ENCODE assay signal across 10 cellular contexts in genomic region chr15:38068600-38068999, GRCh38.
DNase-seq lines count a peak whose midpoint lies in the region; ATAC-seq, FAIRE-seq and TF ChIP-seq lines count a peak whose summit lies in the region.
"Had no signal": no experiment of that assay in that cellular context is flagged by ENCODE, and none has a peak within 500 bp of the region (broad histone marks: within the 10 kb centered on the region; RNA-seq: fewer than 3 reads in every experiment).

No MANE protein-coding gene starts in this region.

- no peaks in the 10 kb centered on the region for H3K9me3 Mint-ChIP-seq in activated CD8-positive, alpha-beta memory T cell treated with anti-CD3 and anti-CD28 coated beads, Interleukin-2, amount 10 ng/mL, durations not matched to agents 7 days and 5 days (ENCODE audit: low read depth)

- H3K9me3 ChIP-seq in adipocyte (ENCODE audit: control insufficient read depth, low read length) = no peaks in the 10 kb centered on the region
- H3K9me3 ChIP-seq in kidney (ENCODE audit: control insufficient read depth in 1 of 2, low read length in 2 of 2) = no peaks in the 10 kb centered on the region
- H3K9me3 ChIP-seq in skeletal muscle tissue (ENCODE audit: control insufficient read depth in 3 of 3, low read length in 3 of 3) = no peaks in the 10 kb centered on the region

- H3K27ac ChIP-seq in kidney (ENCODE audit: low read depth in 2 of 2, low read length in 2 of 2) (peak overlapping the region; percentile 50 to 55), skeletal muscle tissue (ENCODE audit: low read depth, low read length) (peak overlapping the region; percentile 72)

- H3K36me3 Mint-ChIP-seq in activated CD8-positive, alpha-beta memory T cell treated with anti-CD3 and anti-CD28 coated beads, Interleukin-2, amount 10 ng/mL, durations not matched to agents 7 days and 5 days = no peaks in the 10 kb centered on the region

- TF ChIP-seq POLR2A in lower leg skin (IDR thresholded peaks at IDR 0.05) = no peak

- H3K9ac ChIP-seq in adipocyte (ENCODE audit: low read length) (peak overlapping the region; percentile 84), kidney (ENCODE audit: low read length in 2 of 2) (peak overlapping the region in 1 of 2 donors; percentile 34), skeletal muscle tissue (ENCODE audit: low read depth in 1 of 3, low read length in 3 of 3) (no peak overlapping the region)

- 56 to 59% methylated on average over 2 of the region's 2 CpGs for WGBS in lower leg skin, 2 donors

- CTCF ChIA-PET in activated CD8-positive, alpha-beta memory T cell treated with anti-CD3 and anti-CD28 coated beads, Interleukin-2, amount 10 ng/mL, durations not matched to agents 7 days and 5 days (lab: Charles Lee) = interaction anchor here (1.6 kb wide), 1 partner anchor 12 kb away, joined by 4 read pairs; no protein-coding TSS in a partner anchor

- no peak for ATAC-seq in activated CD8-positive, alpha-beta memory T cell treated with anti-CD3 and anti-CD28 coated beads, Interleukin-2, amount 10 ng/mL, durations not matched to agents 7 days and 5 days

- no peak overlapping the region for H3K27ac Mint-ChIP-seq in activated CD8-positive, alpha-beta memory T cell treated with anti-CD3 and anti-CD28 coated beads, Interleukin-2, amount 10 ng/mL, durations not matched to agents 7 days and 5 days

- no peak for FAIRE-seq in kidney (lab: Jason Lieb, UNC)

- in situ Hi-C loops in G401 (cut with HindIII; ENCODE audit: low sequenced_read_pairs) = no loop called here

- H3K27me3 ChIP-seq in adipocyte (replicated peaks; ENCODE audit: control insufficient read depth, insufficient read depth, low read length) = no peaks in the 10 kb centered on the region
- H3K27me3 ChIP-seq in skeletal muscle tissue (ENCODE audit: control insufficient read depth in 3 of 3, insufficient read depth in 3 of 3, low read length in 3 of 3) = peaks cover 0 to 3% (median 0%) of the 10 kb centered on the region in 3 donors

- TF ChIP-seq CTCF in HFF-Myc (IDR thresholded peaks at IDR 0.05; ENCODE audit: low read depth, low read length, missing control alignments) (no peak), kidney (IDR thresholded peaks at IDR 0.05; ENCODE audit: borderline replicate concordance, extremely low read depth, insufficient read depth) (no peak), lower leg skin (IDR thresholded peaks at IDR 0.05) (no peak)

- intact Hi-C loops in kidney (cut with DNase I) = no loop called here
- intact Hi-C loops in lower leg skin (cut with DNase I; ENCODE audit: low total_unique reads) = no loop called here

- H3K36me3 ChIP-seq in adipocyte (ENCODE audit: control insufficient read depth, insufficient read depth, low read length, severe bottlenecking) = no peaks in the 10 kb centered on the region
- no peaks in the 10 kb centered on the region for H3K36me3 ChIP-seq in kidney (ENCODE audit: control insufficient read depth in 1 of 2, insufficient read depth in 2 of 2, low read length in 2 of 2)
- no peaks in the 10 kb centered on the region for H3K36me3 ChIP-seq in skeletal muscle tissue (ENCODE audit: control insufficient read depth in 3 of 3, insufficient read depth in 3 of 3, low read length in 3 of 3)

- peaks cover 33% of the 10 kb centered on the region for H3K4me1 ChIP-seq in adipocyte (ENCODE audit: control insufficient read depth, insufficient read depth, low read length)
- H3K4me1 ChIP-seq in kidney (ENCODE audit: control insufficient read depth in 1 of 2, insufficient read depth in 1 of 2, low read depth in 1 of 2, low read length in 2 of 2) = peaks cover 18 to 21% of the 10 kb centered on the region in 2 donors
- H3K4me1 ChIP-seq in skeletal muscle tissue (ENCODE audit: control insufficient read depth in 3 of 3, insufficient read depth in 3 of 3, low read length in 3 of 3) = peaks cover 12 to 17% (median 15%) of the 10 kb centered on the region in 3 donors

- peak overlapping the region; percentile 25 for H3K4me3 ChIP-seq in HFF-Myc (replicated peaks; ENCODE audit: low read depth, low read length)
- peak overlapping the region; percentile 80 for H3K4me3 ChIP-seq in adipocyte (ENCODE audit: low read length)
- H3K4me3 ChIP-seq in kidney (ENCODE audit: low read length in 2 of 2) = peak overlapping the region; percentile 48 to 54
- peak overlapping the region in 2 of 3 donors; percentile 14 to 40 for H3K4me3 ChIP-seq in skeletal muscle tissue (ENCODE audit: low read length in 3 of 3)
- H3K4me3 ChIP-seq in lower leg skin (ENCODE audit: low read depth, poor library complexity, severe bottlenecking) = no peak overlapping the region

- peaks cover 31% of the 10 kb centered on the region for H3K4me1 Mint-ChIP-seq in activated CD8-positive, alpha-beta memory T cell treated with anti-CD3 and anti-CD28 coated beads, Interleukin-2, amount 10 ng/mL, durations not matched to agents 7 days and 5 days

- H3K4me3 Mint-ChIP-seq in activated CD8-positive, alpha-beta memory T cell treated with anti-CD3 and anti-CD28 coated beads, Interleukin-2, amount 10 ng/mL, durations not matched to agents 7 days and 5 days = no peak overlapping the region

- peaks cover 82% of the 10 kb centered on the region for H3K27me3 Mint-ChIP-seq in activated CD8-positive, alpha-beta memory T cell treated with anti-CD3 and anti-CD28 coated beads, Interleukin-2, amount 10 ng/mL, durations not matched to agents 7 days and 5 days

- no peak for DNase-seq in HFF-Myc (ENCODE audit: extremely low read depth, low read depth)
- no peak for DNase-seq in adipocyte (ENCODE audit: low read depth)
- DNase-seq in kidney = no peak
- DNase-seq in activated CD8-positive, alpha-beta memory T cell treated with anti-CD3 and anti-CD28 coated beads, Interleukin-2, amount 10 ng/mL, durations not matched to agents 7 days and 5 days = no peak
- DNase-seq in lower leg skin (ENCODE audit: low spot score in 2 of 2) = no peak
- DNase-seq in G401 (ENCODE audit: low spot score) = no peak
- DNase-seq in NCI-H1694 treated with DMSO at 0.1 percent for 48 hours (lab: John Stamatoyannopoulos, UW) = no peak
- DNase-seq: activated T-cell treated with anti-CD3 and anti-CD28 coated beads for 4 hours, NCI-H2171 treated with DMSO at 0.1 percent for 48 hours had no signal
